Comparison of ENCODE assay signal across 1 cellular context in the genomic region with DNA sequence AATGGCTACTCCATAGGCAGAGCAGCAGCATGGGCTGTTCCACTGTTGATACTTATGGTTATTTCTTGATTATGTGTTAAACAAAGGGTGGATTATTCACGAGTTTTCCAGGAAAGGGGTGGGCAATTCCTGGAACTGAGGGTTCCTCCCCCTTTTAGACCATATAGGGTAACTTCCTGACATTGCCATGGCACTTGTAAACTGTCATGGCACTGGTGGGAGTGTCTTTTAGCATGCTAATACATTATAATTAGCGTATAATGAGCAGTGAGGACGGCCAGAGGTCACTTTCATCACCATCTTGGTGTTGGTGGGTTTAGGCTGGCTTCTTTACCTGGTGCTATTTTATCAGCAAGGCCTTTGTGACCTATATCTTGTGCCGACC. TPM values are rescaled to one million over a fixed set of nuclear protein-coding genes. Genes with fewer than 3 reads are reported as not detected.
"Had no signal": no experiment of that assay in that cellular context is flagged by ENCODE, and none has a peak within 500 bp of the region (broad histone marks: within the 10 kb centered on the region; RNA-seq: fewer than 3 reads in every experiment).

No MANE protein-coding gene starts in this region.

RNA-seq across cellular contexts. Expression of a gene that starts 18.0 kb away (rescaled TPM):
- total RNA-seq: natural killer cell treated with Interleukin-12 subunit alpha and Interleukin-12 subunit beta and Interleukin-15 and Interleukin-18, amount 100 ng/mL, for 72 hours had no signal
